2 cellular contexts compared by ENCODE assay signal in the genomic region with DNA sequence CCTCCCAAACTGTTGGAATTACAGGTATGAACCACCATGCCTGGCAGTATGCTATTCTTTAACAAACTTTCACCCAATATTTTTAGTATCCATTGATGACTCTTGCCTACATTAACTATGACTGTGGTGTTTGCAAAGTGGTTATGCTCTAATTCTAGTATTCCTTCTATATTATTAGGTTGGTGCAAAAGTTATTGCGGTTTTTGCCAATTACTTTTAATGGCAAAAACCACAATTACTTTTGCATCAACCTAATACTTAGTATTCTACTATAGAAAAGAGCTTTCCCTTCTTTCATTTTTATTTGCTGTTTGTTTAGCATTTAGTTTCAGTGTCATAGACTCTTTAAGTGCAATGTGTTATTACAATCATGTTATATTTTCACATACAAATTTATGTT.
TF ChIP-seq lines count a peak whose summit lies in the region.

No MANE protein-coding gene starts in this region.

TF ChIP-seq in HepG2, 621 proteins besides CTCF, POLR2A, EP300 and RAD21:
- TF ChIP-seq, protein P1, sequence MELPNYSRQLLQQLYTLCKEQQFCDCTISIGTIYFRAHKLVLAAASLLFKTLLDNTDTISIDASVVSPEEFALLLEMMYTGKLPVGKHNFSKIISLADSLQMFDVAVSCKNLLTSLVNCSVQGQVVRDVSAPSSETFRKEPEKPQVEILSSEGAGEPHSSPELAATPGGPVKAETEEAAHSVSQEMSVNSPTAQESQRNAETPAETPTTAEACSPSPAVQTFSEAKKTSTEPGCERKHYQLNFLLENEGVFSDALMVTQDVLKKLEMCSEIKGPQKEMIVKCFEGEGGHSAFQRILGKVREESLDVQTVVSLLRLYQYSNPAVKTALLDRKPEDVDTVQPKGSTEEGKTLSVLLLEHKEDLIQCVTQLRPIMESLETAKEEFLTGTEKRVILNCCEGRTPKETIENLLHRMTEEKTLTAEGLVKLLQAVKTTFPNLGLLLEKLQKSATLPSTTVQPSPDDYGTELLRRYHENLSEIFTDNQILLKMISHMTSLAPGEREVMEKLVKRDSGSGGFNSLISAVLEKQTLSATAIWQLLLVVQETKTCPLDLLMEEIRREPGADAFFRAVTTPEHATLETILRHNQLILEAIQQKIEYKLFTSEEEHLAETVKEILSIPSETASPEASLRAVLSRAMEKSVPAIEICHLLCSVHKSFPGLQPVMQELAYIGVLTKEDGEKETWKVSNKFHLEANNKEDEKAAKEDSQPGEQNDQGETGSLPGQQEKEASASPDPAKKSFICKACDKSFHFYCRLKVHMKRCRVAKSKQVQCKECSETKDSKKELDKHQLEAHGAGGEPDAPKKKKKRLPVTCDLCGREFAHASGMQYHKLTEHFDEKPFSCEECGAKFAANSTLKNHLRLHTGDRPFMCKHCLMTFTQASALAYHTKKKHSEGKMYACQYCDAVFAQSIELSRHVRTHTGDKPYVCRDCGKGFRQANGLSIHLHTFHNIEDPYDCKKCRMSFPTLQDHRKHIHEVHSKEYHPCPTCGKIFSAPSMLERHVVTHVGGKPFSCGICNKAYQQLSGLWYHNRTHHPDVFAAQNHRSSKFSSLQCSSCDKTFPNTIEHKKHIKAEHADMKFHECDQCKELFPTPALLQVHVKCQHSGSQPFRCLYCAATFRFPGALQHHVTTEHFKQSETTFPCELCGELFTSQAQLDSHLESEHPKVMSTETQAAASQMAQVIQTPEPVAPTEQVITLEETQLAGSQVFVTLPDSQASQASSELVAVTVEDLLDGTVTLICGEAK (IDR thresholded peaks at IDR 0.05) = peak; percentile 89
- TF ChIP-seq, protein P1 (CRISPR knock-in tag; IDR thresholded peaks at IDR 0.05) = no peak
- TF ChIP-seq ZNF564 (CRISPR knock-in tag; IDR thresholded peaks at IDR 0.05) = no peak

TF ChIP-seq in GM12878, 131 proteins besides CTCF, POLR2A, EP300 and RAD21 (continued from another document):
- TF ChIP-seq, protein P2, sequence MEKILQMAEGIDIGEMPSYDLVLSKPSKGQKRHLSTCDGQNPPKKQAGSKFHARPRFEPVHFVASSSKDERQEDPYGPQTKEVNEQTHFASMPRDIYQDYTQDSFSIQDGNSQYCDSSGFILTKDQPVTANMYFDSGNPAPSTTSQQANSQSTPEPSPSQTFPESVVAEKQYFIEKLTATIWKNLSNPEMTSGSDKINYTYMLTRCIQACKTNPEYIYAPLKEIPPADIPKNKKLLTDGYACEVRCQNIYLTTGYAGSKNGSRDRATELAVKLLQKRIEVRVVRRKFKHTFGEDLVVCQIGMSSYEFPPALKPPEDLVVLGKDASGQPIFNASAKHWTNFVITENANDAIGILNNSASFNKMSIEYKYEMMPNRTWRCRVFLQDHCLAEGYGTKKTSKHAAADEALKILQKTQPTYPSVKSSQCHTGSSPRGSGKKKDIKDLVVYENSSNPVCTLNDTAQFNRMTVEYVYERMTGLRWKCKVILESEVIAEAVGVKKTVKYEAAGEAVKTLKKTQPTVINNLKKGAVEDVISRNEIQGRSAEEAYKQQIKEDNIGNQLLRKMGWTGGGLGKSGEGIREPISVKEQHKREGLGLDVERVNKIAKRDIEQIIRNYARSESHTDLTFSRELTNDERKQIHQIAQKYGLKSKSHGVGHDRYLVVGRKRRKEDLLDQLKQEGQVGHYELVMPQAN (conservative IDR thresholded peaks at IDR 0.05) = no peak
- TF ChIP-seq PAX5 (IDR thresholded peaks at IDR 0.05; ENCODE audit: borderline replicate concordance, low read depth, low read length) = no peak
- no peak for TF ChIP-seq GABPA (IDR thresholded peaks at IDR 0.05; ENCODE audit: low read depth)
TF ChIP-seq in GM12878: peak in this region for 1.
